ENCODE assay signal across 24 cellular contexts in genomic region chr2:73901143-73901542, GRCh38.
"Had no signal": no experiment of that assay in that cellular context is flagged by ENCODE, and none has a peak within 500 bp of the region (broad histone marks: within the 10 kb centered on the region; RNA-seq: fewer than 3 reads in every experiment).

No MANE protein-coding gene starts in this region.

- DNase-seq: effector memory CD4-positive, alpha-beta T cell; gastrocnemius medialis; glutamatergic neuron; kidney; left cardiac atrium; left ventricle myocardium inferior; lower lobe of right lung; mesenchymal stem cell; midbrain; naive B cell; occipital lobe; retina; right lobe of liver; spleen; stimulated activated CD4-positive, alpha-beta T cell treated with anti-CD3 and anti-CD28 coated beads, Interleukin-15, amount 100 ng/mL, for 24 hours; stimulated activated CD4-positive, alpha-beta T cell treated with anti-CD3 and anti-CD28 coated beads, Interleukin-1b, Interleukin-23, amount 100 ng/mL, for 48 hours; stimulated activated CD4-positive, alpha-beta T cell treated with anti-CD3 and anti-CD28 coated beads, Interleukin-4, amount 100 ng/mL, for 24 hours; testis had no signal

- ATAC-seq: esophagus mucosa; gastrocnemius medialis; left cardiac atrium; lower lobe of right lung; right lobe of liver; stimulated activated memory B cell treated with anti-CD40 and anti-IgM and Interleukin-4, amounts not matched to agents 10 μg/mL and 1 μg/mL and 100 μg/mL, for 72 hours had no signal

- H3K79me2 ChIP-seq: parathyroid adenoma had no signal

- H3K9me3 ChIP-seq: gastrocnemius medialis, left ventricle myocardium inferior, lower lobe of right lung, prostate gland, right lobe of liver, spleen, testis, upper lobe of left lung, vagina had no signal

- H3K4me1 ChIP-seq: gastrocnemius medialis, left ventricle myocardium inferior, parathyroid adenoma, prostate gland, right lobe of liver, testis, upper lobe of left lung had no signal

- H3K9ac ChIP-seq: parathyroid adenoma had no signal

- H3K27me3 ChIP-seq: gastrocnemius medialis, right lobe of liver, spleen, testis, upper lobe of left lung, vagina had no signal

- H2AFZ ChIP-seq: parathyroid adenoma had no signal

- H3K27ac ChIP-seq: gastrocnemius medialis, left ventricle myocardium inferior, lower lobe of right lung, parathyroid adenoma, prostate gland, right lobe of liver, spleen, testis, upper lobe of left lung, vagina had no signal

- H3K4me3 ChIP-seq: gastrocnemius medialis, left ventricle myocardium inferior, lower lobe of right lung, prostate gland, right lobe of liver, spleen, testis, upper lobe of left lung, vagina had no signal

- H3K36me3 ChIP-seq: gastrocnemius medialis, left ventricle myocardium inferior, lower lobe of right lung, prostate gland, right lobe of liver, spleen, upper lobe of left lung, vagina had no signal
